In genomic region chr17:50065056-50065455, GRCh38 we compare ENCODE assay signal across 1 cellular context.
TF ChIP-seq lines count a peak whose summit lies in the region.

No MANE protein-coding gene starts in this region.

TF ChIP-seq in IMR-90, 13 proteins besides CTCF, POLR2A, EP300 and RAD21:
- peak; percentile 35; the same call in 1 of the 2 replicates for TF ChIP-seq CEBPB (IDR thresholded peaks at IDR 0.05; ENCODE audit: low read depth, low read length)
- TF ChIP-seq, protein P1, sequence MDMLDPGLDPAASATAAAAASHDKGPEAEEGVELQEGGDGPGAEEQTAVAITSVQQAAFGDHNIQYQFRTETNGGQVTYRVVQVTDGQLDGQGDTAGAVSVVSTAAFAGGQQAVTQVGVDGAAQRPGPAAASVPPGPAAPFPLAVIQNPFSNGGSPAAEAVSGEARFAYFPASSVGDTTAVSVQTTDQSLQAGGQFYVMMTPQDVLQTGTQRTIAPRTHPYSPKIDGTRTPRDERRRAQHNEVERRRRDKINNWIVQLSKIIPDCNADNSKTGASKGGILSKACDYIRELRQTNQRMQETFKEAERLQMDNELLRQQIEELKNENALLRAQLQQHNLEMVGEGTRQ (IDR thresholded peaks at IDR 0.05; ENCODE audit: low read depth, low read length), result no peak
